1 cellular context compared by ENCODE assay signal in genomic region chr15:45048784-45049631, GRCh38.
A peak's percentile ranks its signal among the peaks of the same experiment; 100 is the strongest.
TF ChIP-seq lines count a peak whose summit lies in the region.

No MANE protein-coding gene starts in this region.

TF ChIP-seq in K562, 482 proteins besides CTCF, POLR2A, EP300 and RAD21 (continued from another document and continues in another):
- TF ChIP-seq MAFK (IDR thresholded peaks at IDR 0.05; ENCODE audit: low read length) (peak; percentile 33; the same call in 1 of the 2 replicates), ZNF57 (CRISPR knock-in tag; IDR thresholded peaks at IDR 0.05) (no peak), HMG20B (CRISPR knock-in tag; IDR thresholded peaks at IDR 0.05) (no peak), EZH2 (IDR thresholded peaks at IDR 0.05; ENCODE audit: borderline replicate concordance, low read depth, low read length) (no peak), YY1 (IDR thresholded peaks at IDR 0.05; ENCODE audit: borderline replicate concordance in 1 of 3, control insufficient read depth in 1 of 3, extremely low read depth in 1 of 3, insufficient read depth in 3 of 3, insufficient read length in 1 of 3, insufficient replicate concordance in 2 of 3, low read depth in 1 of 3, low read length in 2 of 3) (no peak), ATF2 (CRISPR knock-in tag; IDR thresholded peaks at IDR 0.05) (no peak), ARID4B (CRISPR knock-in tag; IDR thresholded peaks at IDR 0.05) (0 out of 2 replicates have a peak, but pooled peaks have one; percentile 37), SMC3 (conservative IDR thresholded peaks at IDR 0.05; ENCODE audit: insufficient read depth, low read depth, low read length) (no peak), KLF13 (tag; IDR thresholded peaks at IDR 0.05; ENCODE audit: borderline replicate concordance, low read depth) (no peak), DIDO1 (tag; IDR thresholded peaks at IDR 0.05; ENCODE audit: low read depth) (no peak), ELF2 (CRISPR knock-in tag; IDR thresholded peaks at IDR 0.05) (no peak), KLF16 (IDR thresholded peaks at IDR 0.05) (peak; percentile 92), ZNF518B (CRISPR knock-in tag; IDR thresholded peaks at IDR 0.05) (no peak), SUPT5H (IDR thresholded peaks at IDR 0.05) (no peak), MEF2A (IDR thresholded peaks at IDR 0.05; ENCODE audit: control insufficient read depth, low read depth, low read length) (peak; percentile 59; the same call in 1 of the 2 replicates), DPF2 (IDR thresholded peaks at IDR 0.05) (peak; percentile 98), KAT2B (IDR thresholded peaks at IDR 0.05; ENCODE audit: low read depth, low read length) (no peak), NFE2 (IDR thresholded peaks at IDR 0.05; ENCODE audit: low read depth) (peak; percentile 53), ELF1 (tag; IDR thresholded peaks at IDR 0.05) (no peak), MED1 (CRISPR knock-in tag; IDR thresholded peaks at IDR 0.05; ENCODE audit: borderline replicate concordance) (no peak), PPARD (CRISPR knock-in tag; IDR thresholded peaks at IDR 0.05) (no peak), LCOR (CRISPR knock-in tag; IDR thresholded peaks at IDR 0.05) (peak; percentile 47; the same call in 1 of the 2 replicates), NFE2L1 (tag; IDR thresholded peaks at IDR 0.05; ENCODE audit: borderline replicate concordance, low read depth) (no peak), RB1 (IDR thresholded peaks at IDR 0.05; ENCODE audit: low read depth) (no peak; the same call in 1 of the 2 replicates), U2AF2 (optimal IDR thresholded peaks at IDR 0.05; ENCODE audit: low read depth, low read length) (no peak), USF2 (CRISPR knock-in tag; IDR thresholded peaks at IDR 0.05) (no peak), TRIM25 (IDR thresholded peaks at IDR 0.05; ENCODE audit: borderline replicate concordance) (no peak), ERF (CRISPR knock-in tag; IDR thresholded peaks at IDR 0.05) (no peak), NR2C1 (IDR thresholded peaks at IDR 0.05) (no peak), NR2C1 (tag; IDR thresholded peaks at IDR 0.05) (peak; percentile 53), MNT (conservative IDR thresholded peaks at IDR 0.05) (peak; percentile 41 to 72; a peak in 3 of 4 replicates), PHF21A (IDR thresholded peaks at IDR 0.05; ENCODE audit: borderline replicate concordance, low read depth) (no peak), POU5F1 (IDR thresholded peaks at IDR 0.05; ENCODE audit: borderline replicate concordance, low read depth, low read length, partially characterized antibody) (no peak), SIN3B (IDR thresholded peaks at IDR 0.05; ENCODE audit: low read depth) (no peak), BCLAF1 (IDR thresholded peaks at IDR 0.05; ENCODE audit: borderline replicate concordance in 1 of 2, control insufficient read depth in 1 of 2, low read depth in 2 of 2, low read length in 1 of 2) (no peak), JUNB (CRISPR knock-in tag; conservative IDR thresholded peaks at IDR 0.05) (no peak), ZNF75A (CRISPR knock-in tag; IDR thresholded peaks at IDR 0.05) (no peak), ILF3 (IDR thresholded peaks at IDR 0.05; ENCODE audit: borderline replicate concordance) (no peak), ZBTB43 (CRISPR knock-in tag; IDR thresholded peaks at IDR 0.05) (no peak), STAT5B (CRISPR knock-in tag; IDR thresholded peaks at IDR 0.05) (no peak), SRSF3 (IDR thresholded peaks at IDR 0.05; ENCODE audit: insufficient read depth, low read length) (no peak), ARID2 (IDR thresholded peaks at IDR 0.05) (no peak), TRIM24 (IDR thresholded peaks at IDR 0.05) (peak; percentile 91 to 95), GATAD2B (IDR thresholded peaks at IDR 0.05; ENCODE audit: borderline replicate concordance) (peak; percentile 88), SNIP1 (IDR thresholded peaks at IDR 0.05; ENCODE audit: low read depth) (no peak), E2F1 (CRISPR knock-in tag; IDR thresholded peaks at IDR 0.05) (no peak), FOXM1 (IDR thresholded peaks at IDR 0.05; ENCODE audit: low read depth) (peak; percentile 74), FOXM1 (CRISPR knock-in tag; IDR thresholded peaks at IDR 0.05; ENCODE audit: low read depth) (no peak), HDAC6 (IDR thresholded peaks at IDR 0.05; ENCODE audit: low read depth, low read length) (no peak)
